Comparison of ENCODE assay signal across 1 cellular context in genomic region chr22:18961632-18962307, GRCh38. TPM values are rescaled to one million over a fixed set of nuclear protein-coding genes. Genes with fewer than 3 reads are reported as not detected.
"Had no signal": no experiment of that assay in that cellular context is flagged by ENCODE, and none has a peak within 500 bp of the region (broad histone marks: within the 10 kb centered on the region; RNA-seq: fewer than 3 reads in every experiment).

No MANE protein-coding gene starts in this region.

RNA-seq across cellular contexts. Expression of gene PRODH, which starts 25.7 kb away (rescaled TPM):
- total RNA-seq: glomerular endothelial cell had no signal
